13 cellular contexts compared by ENCODE assay signal in the genomic region with DNA sequence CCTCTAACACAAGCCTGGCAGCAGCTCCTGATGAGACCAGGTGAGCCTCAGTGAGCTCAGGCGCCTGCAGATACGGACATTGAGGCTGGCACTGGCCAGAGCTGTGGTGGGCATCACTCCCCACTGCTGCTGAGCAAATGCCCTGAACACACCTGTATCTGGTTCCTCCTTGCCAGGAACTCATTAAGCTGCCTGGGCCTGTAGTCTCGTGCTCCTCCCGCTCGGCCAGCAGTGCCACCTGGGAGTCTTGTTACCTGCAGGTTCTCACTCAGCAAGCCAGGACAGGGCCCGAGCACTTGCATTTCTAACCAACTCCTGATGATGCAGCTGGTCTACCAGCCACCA. TPM values are rescaled to one million over a fixed set of nuclear protein-coding genes. Genes with fewer than 3 reads are reported as not detected.
"Had no signal": no experiment of that assay in that cellular context is flagged by ENCODE, and none has a peak within 500 bp of the region (broad histone marks: within the 10 kb centered on the region; RNA-seq: fewer than 3 reads in every experiment).

No MANE protein-coding gene starts in this region.

- H3K4me3 ChIP-seq: lung, psoas muscle, testis had no signal

- H3K27me3 ChIP-seq: testis had no signal

- H3K4me1 ChIP-seq: psoas muscle, testis had no signal

- DNase-seq: activated naive CD8-positive, alpha-beta T cell treated with anti-CD3 and anti-CD28 coated beads, Interleukin-2, amount 10 ng/mL, durations not matched to agents 7 days and 5 days; aorta; foreskin melanocyte; left colon; naive thymus-derived CD4-positive, alpha-beta T cell; nucleus accumbens; psoas muscle; stimulated activated CD4-positive, alpha-beta T cell treated with anti-CD3 and anti-CD28 coated beads, Interleukin-12 subunit alpha, Interleukin-12 subunit beta, amount 100 ng/mL, for 4 hours; stimulated activated CD4-positive, alpha-beta T cell treated with anti-CD3 and anti-CD28 coated beads, Interleukin-2, amount 100 ng/mL, for 48 hours; T-helper 9 cell; testis had no signal

- H3K9me3 ChIP-seq: psoas muscle, testis had no signal

- H3K27ac ChIP-seq: psoas muscle, testis had no signal

- ATAC-seq: left colon, psoas muscle had no signal

RNA-seq across cellular contexts. Expression of a gene that starts 36.2 kb away (rescaled TPM):
- total RNA-seq: activated CD8-positive, alpha-beta memory T cell treated with anti-CD3 and anti-CD28 coated beads for 36 hours; activated naive CD8-positive, alpha-beta T cell treated with anti-CD3 and anti-CD28 coated beads, Interleukin-2, amount 10 ng/mL, durations not matched to agents 7 days and 5 days had no signal
- polyA plus RNA-seq: naive thymus-derived CD4-positive, alpha-beta T cell had no signal
